Comparison of ENCODE assay signal across 8 cellular contexts in genomic region chr7:2553831-2554581, GRCh38. TPM values are rescaled to one million over a fixed set of nuclear protein-coding genes. Genes with fewer than 3 reads are reported as not detected.
A peak's percentile ranks its signal among the peaks of the same experiment; 100 is the strongest.
DNase-seq lines count a peak whose midpoint lies in the region; ATAC-seq and TF ChIP-seq lines count a peak whose summit lies in the region.

No MANE protein-coding gene starts in this region.

- no peak overlapping the region for H3K27ac ChIP-seq in Peyer's patch
- no peak overlapping the region for H3K27ac ChIP-seq in esophagus muscularis mucosa (replicated peaks in 1 of 4)
- peak overlapping the region; percentile 95 to 99 for H3K27ac ChIP-seq in prostate gland

- TF ChIP-seq POLR2A in Peyer's patch (IDR thresholded peaks at IDR 0.05): no peak
- no peak for TF ChIP-seq POLR2A in esophagus muscularis mucosa (IDR thresholded peaks at IDR 0.05; ENCODE audit: low read depth)
- TF ChIP-seq POLR2A in prostate gland (IDR thresholded peaks at IDR 0.05): no peak

- no peak for TF ChIP-seq CTCF in GM12864 (IDR thresholded peaks at IDR 0.05; ENCODE audit: low read depth, low read length, missing control alignments)
- no peak for TF ChIP-seq CTCF in Peyer's patch (IDR thresholded peaks at IDR 0.05)
- TF ChIP-seq CTCF in esophagus muscularis mucosa (IDR thresholded peaks at IDR 0.05): no peak
- TF ChIP-seq CTCF in prostate gland (IDR thresholded peaks at IDR 0.05): no peak

- H3K27me3 ChIP-seq in Peyer's patch (no peaks in the 10 kb centered on the region), esophagus muscularis mucosa (no peaks in the 10 kb centered on the region), prostate gland (replicated peaks; ENCODE audit: insufficient read depth) (no peaks in the 10 kb centered on the region)

- ATAC-seq in HG03521 (IDR thresholded peaks at IDR 0.05; ENCODE audit: unreplicated experiment): no peak

- no peak for TF ChIP-seq EP300 in esophagus muscularis mucosa (IDR thresholded peaks at IDR 0.05)

- no peak for DNase-seq in GM12864 (ENCODE audit: low read depth)
- peak in 1 of 3 donors; percentile 46 for DNase-seq in Peyer's patch
- no peak for DNase-seq in esophagus muscularis mucosa (ENCODE audit: extremely low spot score)
- DNase-seq in prostate gland (ENCODE audit: low spot score): peak; percentile 40
- no peak for DNase-seq in NCI-H446 treated with DMSO at 0.1 percent for 48 hours (lab: John Stamatoyannopoulos, UW)
- DNase-seq in effector CD4-positive, alpha-beta T cell: no peak
- no peak for DNase-seq in GM19240 (ENCODE audit: insufficient read length, low spot score)

- intact Hi-C loops in esophagus muscularis mucosa (cut with DNase I) (no loop called here), prostate gland (cut with DNase I) (no loop called here)

- peak overlapping the region; percentile 92 for H3K4me3 ChIP-seq in GM12864 (ENCODE audit: low read depth, low read length)
- H3K4me3 ChIP-seq in Peyer's patch: peak overlapping the region; percentile 84 to 99 (median 96)
- peak overlapping the region; percentile 64 to 86 (median 84) for H3K4me3 ChIP-seq in esophagus muscularis mucosa
- H3K4me3 ChIP-seq in prostate gland: peak overlapping the region; percentile 79 to 93

- 85% methylated on average over 11 of the region's 16 CpGs for WGBS in esophagus muscularis mucosa
- WGBS in prostate gland: 41% methylated on average over 16 of the region's 16 CpGs

- H3K36me3 ChIP-seq in Peyer's patch (peaks cover 0 to 13% (median 0%) of the 10 kb centered on the region in 3 donors), esophagus muscularis mucosa (peaks cover 0 to 30% (median 8%) of the 10 kb centered on the region in 4 donors), prostate gland (no peaks in the 10 kb centered on the region)

- H3K9me3 ChIP-seq in Peyer's patch (no peaks in the 10 kb centered on the region), esophagus muscularis mucosa (no peaks in the 10 kb centered on the region), prostate gland (no peaks in the 10 kb centered on the region)

- H3K4me1 ChIP-seq in Peyer's patch (peaks cover 4 to 34% (median 14%) of the 10 kb centered on the region in 4 donors), esophagus muscularis mucosa (peaks cover 34 to 48% (median 42%) of the 10 kb centered on the region in 4 donors), prostate gland (replicated peaks) (peaks cover 9% of the 10 kb centered on the region)

RNA-seq across cellular contexts. Expression of gene BRAT1, which starts 1.3 kb away (rescaled TPM):
- total RNA-seq in Peyer's patch: 10 to 100 TPM; 43.3 to 73.3 (median 54.1) TPM
- 10 to 100 TPM; 22.0 to 43.8 (median 32.7) TPM for total RNA-seq in esophagus muscularis mucosa
- total RNA-seq in prostate gland: 100 to 1,000 TPM in 1 of 2 donors, 10 to 100 TPM in 1; 83.9 to 113 TPM

RNA-seq across cellular contexts. Expression of gene IQCE, which starts 4.8 kb away (rescaled TPM):
- total RNA-seq in Peyer's patch: 100 to 1,000 TPM in 1 of 4 donors, 10 to 100 TPM in 3; 30.0 to 159 (median 72.2) TPM
- 10 to 100 TPM; 13.0 to 22.4 (median 18.0) TPM for total RNA-seq in esophagus muscularis mucosa
- total RNA-seq in prostate gland: 10 to 100 TPM; 20.2 to 41.9 TPM

RNA-seq across cellular contexts. Expression of gene LFNG, which starts 34.4 kb away (rescaled TPM):
- 100 to 1,000 TPM in 1 of 4 donors, 10 to 100 TPM in 3; 22.3 to 104 (median 41.7) TPM for total RNA-seq in Peyer's patch
- total RNA-seq in esophagus muscularis mucosa: 10 to 100 TPM in 1 of 4 donors, 1 to 10 TPM in 3; 6.1 to 10.7 (median 8.3) TPM
- 10 to 100 TPM; 45.6 to 51.7 TPM for total RNA-seq in prostate gland

Comparison
In these comparisons a context has a peak if more than half of its experiments do, and no peak if none do; other contexts are left out.
1. H3K27ac ChIP-seq: peak in prostate gland (2 of 2); none in Peyer's patch (0 of 4) and esophagus muscularis mucosa (0 of 4).
2. Peak in every context shown above with its lines, with median percentiles within 50 percentile points of each other: H3K4me3 ChIP-seq.